Comparison of ENCODE assay signal across 8 cellular contexts in genomic region chr10:3783721-3784432, GRCh38. TPM values are rescaled to one million over a fixed set of nuclear protein-coding genes. Genes with fewer than 3 reads are reported as not detected.
DNase-seq lines count a peak whose midpoint lies in the region; ATAC-seq, FAIRE-seq and TF ChIP-seq lines count a peak whose summit lies in the region.

No MANE protein-coding gene starts in this region.

- peak overlapping the region; percentile 97 for H3K4me3 Mint-ChIP-seq in activated CD4-positive, alpha-beta memory T cell treated with anti-CD3 and anti-CD28 coated beads, Interleukin-2, amount 10 ng/mL, durations not matched to agents 7 days and 5 days

- POLR2A ChIA-PET in activated CD4-positive, alpha-beta memory T cell treated with anti-CD3 and anti-CD28 coated beads, Interleukin-2, amount 10 ng/mL, durations not matched to agents 7 days and 5 days (lab: Charles Lee) = interaction anchor here (0.8 to 6.8 kb wide), 44 partner anchors 9 to 1509 kb away, joined by 3 to 1053 read pairs (median 22); partner anchors contain the start of gene PITRM1

- H3K36me3 Mint-ChIP-seq in activated CD4-positive, alpha-beta memory T cell treated with anti-CD3 and anti-CD28 coated beads, Interleukin-2, amount 10 ng/mL, durations not matched to agents 7 days and 5 days (ENCODE audit: low read depth) = peaks cover 66% of the 10 kb centered on the region

- no peak for TF ChIP-seq CTCF in esophagus muscularis mucosa (IDR thresholded peaks at IDR 0.05)

- ATAC-seq in HG03159 (IDR thresholded peaks at IDR 0.05; ENCODE audit: unreplicated experiment) = no peak

- H3K4me3 ChIP-seq in esophagus muscularis mucosa (peak overlapping the region; percentile 66 to 97 (median 87)), muscle layer of duodenum (ENCODE audit: low read depth in 1 of 2, low read length in 2 of 2) (peak overlapping the region; percentile 85 to 99)

- peak overlapping the region; percentile 97 to 100 (median 99) for H3K27ac ChIP-seq in esophagus muscularis mucosa (replicated peaks in 1 of 4)
- H3K27ac ChIP-seq in muscle layer of duodenum (ENCODE audit: low read length) = peak overlapping the region; percentile 100

- H3K27ac Mint-ChIP-seq in activated CD4-positive, alpha-beta memory T cell treated with anti-CD3 and anti-CD28 coated beads, Interleukin-2, amount 10 ng/mL, durations not matched to agents 7 days and 5 days = peak overlapping the region; percentile 98

- WGBS in esophagus muscularis mucosa = 0% methylated on average over 22 of the region's 22 CpGs

- H3K27me3 Mint-ChIP-seq in activated CD4-positive, alpha-beta memory T cell treated with anti-CD3 and anti-CD28 coated beads, Interleukin-2, amount 10 ng/mL, durations not matched to agents 7 days and 5 days = no peaks in the 10 kb centered on the region

- intact Hi-C loops in esophagus muscularis mucosa (cut with DNase I) = loop anchor here (5.0 to 10.0 kb wide), 5 partner anchors 458 to 981 kb away; no protein-coding TSS in a partner anchor

- DNase-seq in NCI-H2196 (lab: John Stamatoyannopoulos, UW; ENCODE audit: unreplicated experiment) = peak; percentile 26
- no peak for DNase-seq in NCI-H2196 treated with DMSO at 0.1 percent for 48 hours (lab: John Stamatoyannopoulos, UW; ENCODE audit: unreplicated experiment)
- peak; percentile 70 for DNase-seq in NCI-H2107 treated with DMSO at 0.1 percent for 48 hours (lab: John Stamatoyannopoulos, UW; ENCODE audit: unreplicated experiment)
- DNase-seq in activated CD4-positive, alpha-beta memory T cell treated with anti-CD3 and anti-CD28 coated beads, Interleukin-2, amount 10 ng/mL, durations not matched to agents 7 days and 5 days = peak; percentile 47
- no peak for DNase-seq in esophagus muscularis mucosa (ENCODE audit: extremely low spot score)
- no peak for DNase-seq in H54 (ENCODE audit: insufficient read length, low spot score)

- H3K4me1 ChIP-seq in esophagus muscularis mucosa = peaks cover 28 to 43% (median 38%) of the 10 kb centered on the region in 4 donors
- peaks cover 12 to 24% of the 10 kb centered on the region in 2 donors for H3K4me1 ChIP-seq in muscle layer of duodenum (ENCODE audit: control insufficient read depth in 1 of 2, insufficient read depth in 2 of 2, low read length in 2 of 2)

- no peaks in the 10 kb centered on the region for H3K9me3 ChIP-seq in esophagus muscularis mucosa
- no peaks in the 10 kb centered on the region for H3K9me3 ChIP-seq in muscle layer of duodenum (ENCODE audit: control insufficient read depth in 1 of 2, low read length in 2 of 2)

- CTCF ChIA-PET in activated CD4-positive, alpha-beta memory T cell treated with anti-CD3 and anti-CD28 coated beads, Interleukin-2, amount 10 ng/mL, durations not matched to agents 7 days and 5 days (lab: Charles Lee) = interaction anchor here (0.9 to 3.2 kb wide), 7 partner anchors 9 to 161 kb away, joined by 3 to 25 read pairs (median 6); no protein-coding TSS in a partner anchor

- no peaks in the 10 kb centered on the region for H3K9me3 Mint-ChIP-seq in activated CD4-positive, alpha-beta memory T cell treated with anti-CD3 and anti-CD28 coated beads, Interleukin-2, amount 10 ng/mL, durations not matched to agents 7 days and 5 days

- no peak for FAIRE-seq in H54 (lab: Jason Lieb, UNC)

- no peaks in the 10 kb centered on the region for H3K27me3 ChIP-seq in esophagus muscularis mucosa
- no peaks in the 10 kb centered on the region for H3K27me3 ChIP-seq in muscle layer of duodenum (ENCODE audit: low read depth, low read length)

- peaks cover 40% of the 10 kb centered on the region for H3K4me1 Mint-ChIP-seq in activated CD4-positive, alpha-beta memory T cell treated with anti-CD3 and anti-CD28 coated beads, Interleukin-2, amount 10 ng/mL, durations not matched to agents 7 days and 5 days

- peaks cover 28 to 45% (median 32%) of the 10 kb centered on the region in 4 donors for H3K36me3 ChIP-seq in esophagus muscularis mucosa
- peaks cover 38 to 63% of the 10 kb centered on the region in 2 donors for H3K36me3 ChIP-seq in muscle layer of duodenum (ENCODE audit: control insufficient read depth in 1 of 2, insufficient read depth in 2 of 2, low read length in 2 of 2)

- no peak for TF ChIP-seq EP300 in esophagus muscularis mucosa (IDR thresholded peaks at IDR 0.05)

- peak; percentile 69 for TF ChIP-seq POLR2A in esophagus muscularis mucosa (IDR thresholded peaks at IDR 0.05; ENCODE audit: low read depth)
- no peak for TF ChIP-seq POLR2A in H54 (IDR thresholded peaks at IDR 0.05; ENCODE audit: low read depth, low read length)

RNA-seq across cellular contexts. Expression of gene KLF6, which starts 1.1 kb away (rescaled TPM):
- total RNA-seq in activated CD4-positive, alpha-beta memory T cell treated with anti-CD3 and anti-CD28 coated beads, Interleukin-2, amount 10 ng/mL, durations not matched to agents 7 days and 5 days = 100 to 1,000 TPM; 220 to 228 TPM
- total RNA-seq in esophagus muscularis mucosa = 100 to 1,000 TPM; 114 to 145 (median 123) TPM

Comparison
In these comparisons a context has a peak if more than half of its experiments do, and no peak if none do; other contexts are left out.
1. DNase-seq: peak in NCI-H2196 (single experiment), NCI-H2107 treated with DMSO at 0.1 percent for 48 hours (single experiment) and activated CD4-positive, alpha-beta memory T cell treated with anti-CD3 and anti-CD28 coated beads, Interleukin-2, amount 10 ng/mL, durations not matched to agents 7 days and 5 days (single experiment); none in NCI-H2196 treated with DMSO at 0.1 percent for 48 hours (single experiment), esophagus muscularis mucosa (single experiment) and H54 (single experiment).